26 cellular contexts compared by ENCODE assay signal in the genomic region with DNA sequence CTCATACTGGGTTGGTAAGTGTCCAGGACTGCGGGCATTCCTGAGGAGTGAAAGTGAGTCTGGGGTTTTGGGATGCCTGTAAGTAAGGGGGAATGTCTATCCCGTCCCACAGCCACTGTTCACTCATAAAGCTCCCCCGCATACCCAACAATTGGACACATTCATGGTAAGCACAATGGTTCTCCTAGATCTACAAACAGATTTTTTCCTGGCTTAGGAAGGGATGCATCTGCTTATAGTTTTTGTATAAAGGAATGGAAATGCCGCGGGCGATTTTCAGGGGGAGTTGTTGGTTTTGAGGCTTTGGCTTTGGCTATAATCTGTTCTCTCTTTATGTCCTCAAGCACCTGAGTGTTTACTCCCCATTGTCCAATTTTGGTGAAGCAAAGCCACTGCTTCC. TPM values are rescaled to one million over a fixed set of nuclear protein-coding genes. Genes with fewer than 3 reads are reported as not detected.
"Had no signal": no experiment of that assay in that cellular context is flagged by ENCODE, and none has a peak within 500 bp of the region (broad histone marks: within the 10 kb centered on the region; RNA-seq: fewer than 3 reads in every experiment).

No MANE protein-coding gene starts in this region.

- H3K4me1 ChIP-seq: parathyroid adenoma, psoas muscle, tibial artery, upper lobe of left lung, uterus had no signal

- H3K27me3 ChIP-seq: dorsolateral prefrontal cortex, heart left ventricle, spleen, tibial artery, upper lobe of left lung, uterus had no signal

- H3K4me3 ChIP-seq: dorsolateral prefrontal cortex, heart left ventricle, lung, psoas muscle, spleen, tibial artery, upper lobe of left lung, uterus had no signal

- ATAC-seq: heart left ventricle; left colon; left ventricle myocardium superior; naive thymus-derived CD4-positive, alpha-beta T cell; psoas muscle; sciatic nerve; stimulated activated memory B cell treated with anti-CD40 and anti-IgM and Interleukin-4, amounts not matched to agents 10 μg/mL and 1 μg/mL and 100 μg/mL, for 72 hours had no signal

- DNase-seq: dorsolateral prefrontal cortex; effector CD8-positive, alpha-beta T cell; foreskin melanocyte; heart left ventricle; hippocampal formation; left colon; left ventricle myocardium superior; naive thymus-derived CD4-positive, alpha-beta T cell; nephron progenitor cell; psoas muscle; spleen; stimulated activated CD4-positive, alpha-beta T cell treated with anti-CD3 and anti-CD28 coated beads, Interleukin-15, amount 100 ng/mL, for 24 hours; stimulated activated CD4-positive, alpha-beta T cell treated with anti-CD3 and anti-CD28 coated beads, Interleukin-1b, Interleukin-23, amount 100 ng/mL, for 48 hours; stimulated activated CD4-positive, alpha-beta T cell treated with anti-CD3 and anti-CD28 coated beads, Interleukin-4, amount 100 ng/mL, for 24 hours; tibial artery; upper lobe of left lung; uterus had no signal

- H3K36me3 ChIP-seq: uterus had no signal

- H3K9ac ChIP-seq: parathyroid adenoma had no signal

- H3K27ac ChIP-seq: heart left ventricle, parathyroid adenoma, psoas muscle, spleen, tibial artery, upper lobe of left lung, uterus had no signal

RNA-seq across cellular contexts. Expression of a gene that starts 7.1 kb away (rescaled TPM):
- total RNA-seq: dorsolateral prefrontal cortex, heart left ventricle, kidney epithelial cell, left colon, left ventricle myocardium superior, mesenteric fat pad, omental fat pad, psoas muscle, sciatic nerve, skeletal muscle tissue, spleen, temporal lobe, uterus had no signal
